7 cellular contexts compared by ENCODE assay signal in genomic region chr2:75200140-75200985, GRCh38.
DNase-seq lines count a peak whose midpoint lies in the region.

No MANE protein-coding gene starts in this region.

- in situ Hi-C loops in T47D (cut with HindIII; ENCODE audit: low pct_unique_long_range_greater_than_20kb, low sequenced_read_pairs): no loop called here

- no peak overlapping the region for H3K27ac ChIP-seq in skin epidermis

- peak overlapping the region in 5 of 7 experiments; percentile 5 to 29 (median 14) for H3K4me3 ChIP-seq in skin epidermis

- DNase-seq in GM19238 (ENCODE audit: insufficient read length, low spot score): peak; percentile 8
- DNase-seq in NCI-H1694 treated with DMSO at 0.1 percent for 48 hours (lab: John Stamatoyannopoulos, UW): peak; percentile 67
- DNase-seq in T47D (ENCODE audit: low read depth in 1 of 2, low spot score in 1 of 2): peak; percentile 19 to 28
- DNase-seq in iPS-NIHi7 (ENCODE audit: extremely low spot score): peak; percentile 50
- DNase-seq in AML-193 (lab: John Stamatoyannopoulos, UW): no peak
- no peak for DNase-seq in effector CD4-positive, alpha-beta T cell

Comparison
In these comparisons a context has a peak if more than half of its experiments do, and no peak if none do; other contexts are left out.
1. DNase-seq: peak in GM19238 (single experiment), NCI-H1694 treated with DMSO at 0.1 percent for 48 hours (single experiment), T47D (2 of 2) and iPS-NIHi7 (single experiment); none in AML-193 (0 of 2) and effector CD4-positive, alpha-beta T cell (single experiment).